In the genomic region with DNA sequence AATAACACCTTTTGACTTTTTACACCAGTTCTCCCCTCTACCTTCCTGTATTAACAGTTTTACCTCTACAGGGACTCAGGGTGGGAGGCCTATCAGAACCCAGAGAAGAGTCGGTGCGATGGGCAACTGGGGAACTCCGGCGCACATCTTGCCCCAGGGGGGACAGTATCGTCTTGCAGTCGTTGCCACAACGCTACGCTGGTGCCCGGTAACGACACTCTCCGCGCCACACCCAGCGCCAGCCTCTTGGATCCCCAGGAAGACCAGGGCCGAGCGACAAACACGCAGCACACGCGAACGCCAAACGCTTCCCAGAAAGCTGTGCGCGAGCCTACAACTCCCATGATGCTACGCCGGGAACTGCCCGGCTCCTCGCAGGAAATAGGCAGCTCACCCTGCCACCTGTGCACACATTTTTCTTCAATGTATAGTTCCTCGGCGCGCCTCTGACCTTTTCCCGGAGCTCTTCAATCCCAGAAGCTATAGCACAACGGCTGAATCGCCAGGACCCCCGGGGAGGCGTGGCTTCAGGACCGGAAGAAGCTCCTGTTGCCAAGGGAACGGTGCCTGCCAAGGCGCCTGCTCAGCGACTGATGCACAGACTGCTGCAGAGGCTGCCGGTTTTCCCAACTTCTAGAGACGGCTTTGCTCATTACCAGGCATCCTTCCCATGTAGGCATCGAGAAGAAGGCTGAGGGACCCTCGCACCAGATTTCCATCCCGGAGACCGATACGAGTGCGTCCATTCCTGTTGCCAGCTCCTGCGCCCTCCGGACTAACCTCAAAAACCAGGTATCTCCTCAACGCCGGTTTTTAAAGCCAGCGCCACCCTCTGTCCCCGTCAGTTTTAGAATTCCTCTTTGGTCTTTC, we compare ENCODE assay signal across 1 cellular context.
TF ChIP-seq lines count a peak whose summit lies in the region.

A gene with protein sequence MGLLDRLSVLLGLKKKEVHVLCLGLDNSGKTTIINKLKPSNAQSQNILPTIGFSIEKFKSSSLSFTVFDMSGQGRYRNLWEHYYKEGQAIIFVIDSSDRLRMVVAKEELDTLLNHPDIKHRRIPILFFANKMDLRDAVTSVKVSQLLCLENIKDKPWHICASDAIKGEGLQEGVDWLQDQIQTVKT (plus strand): TSS at position 573 of the 870 bp plus-strand sequence. CDS start 3,350 bp downstream, outside the sequence.

TF ChIP-seq in K562, 482 proteins besides CTCF, POLR2A, EP300 and RAD21 (continued from another document and continues in another):
- TF ChIP-seq, protein P1, sequence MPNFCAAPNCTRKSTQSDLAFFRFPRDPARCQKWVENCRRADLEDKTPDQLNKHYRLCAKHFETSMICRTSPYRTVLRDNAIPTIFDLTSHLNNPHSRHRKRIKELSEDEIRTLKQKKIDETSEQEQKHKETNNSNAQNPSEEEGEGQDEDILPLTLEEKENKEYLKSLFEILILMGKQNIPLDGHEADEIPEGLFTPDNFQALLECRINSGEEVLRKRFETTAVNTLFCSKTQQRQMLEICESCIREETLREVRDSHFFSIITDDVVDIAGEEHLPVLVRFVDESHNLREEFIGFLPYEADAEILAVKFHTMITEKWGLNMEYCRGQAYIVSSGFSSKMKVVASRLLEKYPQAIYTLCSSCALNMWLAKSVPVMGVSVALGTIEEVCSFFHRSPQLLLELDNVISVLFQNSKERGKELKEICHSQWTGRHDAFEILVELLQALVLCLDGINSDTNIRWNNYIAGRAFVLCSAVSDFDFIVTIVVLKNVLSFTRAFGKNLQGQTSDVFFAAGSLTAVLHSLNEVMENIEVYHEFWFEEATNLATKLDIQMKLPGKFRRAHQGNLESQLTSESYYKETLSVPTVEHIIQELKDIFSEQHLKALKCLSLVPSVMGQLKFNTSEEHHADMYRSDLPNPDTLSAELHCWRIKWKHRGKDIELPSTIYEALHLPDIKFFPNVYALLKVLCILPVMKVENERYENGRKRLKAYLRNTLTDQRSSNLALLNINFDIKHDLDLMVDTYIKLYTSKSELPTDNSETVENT (CRISPR knock-in tag; IDR thresholded peaks at IDR 0.05): no peak
- no peak for TF ChIP-seq POLR3G (IDR thresholded peaks at IDR 0.05; ENCODE audit: extremely low read depth, insufficient read length, insufficient replicate concordance)
- no peak for TF ChIP-seq FOXM1 (IDR thresholded peaks at IDR 0.05; ENCODE audit: low read depth)
- TF ChIP-seq FOXM1 (CRISPR knock-in tag; IDR thresholded peaks at IDR 0.05; ENCODE audit: low read depth): no peak
- no peak for TF ChIP-seq MCM5 (IDR thresholded peaks at IDR 0.05; ENCODE audit: low read depth)
- TF ChIP-seq, protein P2, sequence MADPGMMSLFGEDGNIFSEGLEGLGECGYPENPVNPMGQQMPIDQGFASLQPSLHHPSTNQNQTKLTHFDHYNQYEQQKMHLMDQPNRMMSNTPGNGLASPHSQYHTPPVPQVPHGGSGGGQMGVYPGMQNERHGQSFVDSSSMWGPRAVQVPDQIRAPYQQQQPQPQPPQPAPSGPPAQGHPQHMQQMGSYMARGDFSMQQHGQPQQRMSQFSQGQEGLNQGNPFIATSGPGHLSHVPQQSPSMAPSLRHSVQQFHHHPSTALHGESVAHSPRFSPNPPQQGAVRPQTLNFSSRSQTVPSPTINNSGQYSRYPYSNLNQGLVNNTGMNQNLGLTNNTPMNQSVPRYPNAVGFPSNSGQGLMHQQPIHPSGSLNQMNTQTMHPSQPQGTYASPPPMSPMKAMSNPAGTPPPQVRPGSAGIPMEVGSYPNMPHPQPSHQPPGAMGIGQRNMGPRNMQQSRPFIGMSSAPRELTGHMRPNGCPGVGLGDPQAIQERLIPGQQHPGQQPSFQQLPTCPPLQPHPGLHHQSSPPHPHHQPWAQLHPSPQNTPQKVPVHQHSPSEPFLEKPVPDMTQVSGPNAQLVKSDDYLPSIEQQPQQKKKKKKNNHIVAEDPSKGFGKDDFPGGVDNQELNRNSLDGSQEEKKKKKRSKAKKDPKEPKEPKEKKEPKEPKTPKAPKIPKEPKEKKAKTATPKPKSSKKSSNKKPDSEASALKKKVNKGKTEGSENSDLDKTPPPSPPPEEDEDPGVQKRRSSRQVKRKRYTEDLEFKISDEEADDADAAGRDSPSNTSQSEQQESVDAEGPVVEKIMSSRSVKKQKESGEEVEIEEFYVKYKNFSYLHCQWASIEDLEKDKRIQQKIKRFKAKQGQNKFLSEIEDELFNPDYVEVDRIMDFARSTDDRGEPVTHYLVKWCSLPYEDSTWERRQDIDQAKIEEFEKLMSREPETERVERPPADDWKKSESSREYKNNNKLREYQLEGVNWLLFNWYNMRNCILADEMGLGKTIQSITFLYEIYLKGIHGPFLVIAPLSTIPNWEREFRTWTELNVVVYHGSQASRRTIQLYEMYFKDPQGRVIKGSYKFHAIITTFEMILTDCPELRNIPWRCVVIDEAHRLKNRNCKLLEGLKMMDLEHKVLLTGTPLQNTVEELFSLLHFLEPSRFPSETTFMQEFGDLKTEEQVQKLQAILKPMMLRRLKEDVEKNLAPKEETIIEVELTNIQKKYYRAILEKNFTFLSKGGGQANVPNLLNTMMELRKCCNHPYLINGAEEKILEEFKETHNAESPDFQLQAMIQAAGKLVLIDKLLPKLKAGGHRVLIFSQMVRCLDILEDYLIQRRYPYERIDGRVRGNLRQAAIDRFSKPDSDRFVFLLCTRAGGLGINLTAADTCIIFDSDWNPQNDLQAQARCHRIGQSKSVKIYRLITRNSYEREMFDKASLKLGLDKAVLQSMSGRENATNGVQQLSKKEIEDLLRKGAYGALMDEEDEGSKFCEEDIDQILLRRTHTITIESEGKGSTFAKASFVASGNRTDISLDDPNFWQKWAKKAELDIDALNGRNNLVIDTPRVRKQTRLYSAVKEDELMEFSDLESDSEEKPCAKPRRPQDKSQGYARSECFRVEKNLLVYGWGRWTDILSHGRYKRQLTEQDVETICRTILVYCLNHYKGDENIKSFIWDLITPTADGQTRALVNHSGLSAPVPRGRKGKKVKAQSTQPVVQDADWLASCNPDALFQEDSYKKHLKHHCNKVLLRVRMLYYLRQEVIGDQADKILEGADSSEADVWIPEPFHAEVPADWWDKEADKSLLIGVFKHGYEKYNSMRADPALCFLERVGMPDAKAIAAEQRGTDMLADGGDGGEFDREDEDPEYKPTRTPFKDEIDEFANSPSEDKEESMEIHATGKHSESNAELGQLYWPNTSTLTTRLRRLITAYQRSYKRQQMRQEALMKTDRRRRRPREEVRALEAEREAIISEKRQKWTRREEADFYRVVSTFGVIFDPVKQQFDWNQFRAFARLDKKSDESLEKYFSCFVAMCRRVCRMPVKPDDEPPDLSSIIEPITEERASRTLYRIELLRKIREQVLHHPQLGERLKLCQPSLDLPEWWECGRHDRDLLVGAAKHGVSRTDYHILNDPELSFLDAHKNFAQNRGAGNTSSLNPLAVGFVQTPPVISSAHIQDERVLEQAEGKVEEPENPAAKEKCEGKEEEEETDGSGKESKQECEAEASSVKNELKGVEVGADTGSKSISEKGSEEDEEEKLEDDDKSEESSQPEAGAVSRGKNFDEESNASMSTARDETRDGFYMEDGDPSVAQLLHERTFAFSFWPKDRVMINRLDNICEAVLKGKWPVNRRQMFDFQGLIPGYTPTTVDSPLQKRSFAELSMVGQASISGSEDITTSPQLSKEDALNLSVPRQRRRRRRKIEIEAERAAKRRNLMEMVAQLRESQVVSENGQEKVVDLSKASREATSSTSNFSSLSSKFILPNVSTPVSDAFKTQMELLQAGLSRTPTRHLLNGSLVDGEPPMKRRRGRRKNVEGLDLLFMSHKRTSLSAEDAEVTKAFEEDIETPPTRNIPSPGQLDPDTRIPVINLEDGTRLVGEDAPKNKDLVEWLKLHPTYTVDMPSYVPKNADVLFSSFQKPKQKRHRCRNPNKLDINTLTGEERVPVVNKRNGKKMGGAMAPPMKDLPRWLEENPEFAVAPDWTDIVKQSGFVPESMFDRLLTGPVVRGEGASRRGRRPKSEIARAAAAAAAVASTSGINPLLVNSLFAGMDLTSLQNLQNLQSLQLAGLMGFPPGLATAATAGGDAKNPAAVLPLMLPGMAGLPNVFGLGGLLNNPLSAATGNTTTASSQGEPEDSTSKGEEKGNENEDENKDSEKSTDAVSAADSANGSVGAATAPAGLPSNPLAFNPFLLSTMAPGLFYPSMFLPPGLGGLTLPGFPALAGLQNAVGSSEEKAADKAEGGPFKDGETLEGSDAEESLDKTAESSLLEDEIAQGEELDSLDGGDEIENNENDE (IDR thresholded peaks at IDR 0.05; ENCODE audit: low read depth, low read length): no peak
- TF ChIP-seq CBFB (CRISPR knock-in tag; IDR thresholded peaks at IDR 0.05): no peak
- TF ChIP-seq, protein P3, sequence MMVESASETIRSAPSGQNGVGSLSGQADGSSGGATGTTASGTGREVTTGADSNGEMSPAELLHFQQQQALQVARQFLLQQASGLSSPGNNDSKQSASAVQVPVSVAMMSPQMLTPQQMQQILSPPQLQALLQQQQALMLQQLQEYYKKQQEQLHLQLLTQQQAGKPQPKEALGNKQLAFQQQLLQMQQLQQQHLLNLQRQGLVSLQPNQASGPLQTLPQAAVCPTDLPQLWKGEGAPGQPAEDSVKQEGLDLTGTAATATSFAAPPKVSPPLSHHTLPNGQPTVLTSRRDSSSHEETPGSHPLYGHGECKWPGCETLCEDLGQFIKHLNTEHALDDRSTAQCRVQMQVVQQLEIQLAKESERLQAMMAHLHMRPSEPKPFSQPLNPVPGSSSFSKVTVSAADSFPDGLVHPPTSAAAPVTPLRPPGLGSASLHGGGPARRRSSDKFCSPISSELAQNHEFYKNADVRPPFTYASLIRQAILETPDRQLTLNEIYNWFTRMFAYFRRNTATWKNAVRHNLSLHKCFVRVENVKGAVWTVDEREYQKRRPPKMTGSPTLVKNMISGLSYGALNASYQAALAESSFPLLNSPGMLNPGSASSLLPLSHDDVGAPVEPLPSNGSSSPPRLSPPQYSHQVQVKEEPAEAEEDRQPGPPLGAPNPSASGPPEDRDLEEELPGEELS (CRISPR knock-in tag; IDR thresholded peaks at IDR 0.05; ENCODE audit: borderline replicate concordance): no peak
- TF ChIP-seq MAFK (IDR thresholded peaks at IDR 0.05; ENCODE audit: low read length): no peak
- TF ChIP-seq CXXC5 (CRISPR knock-in tag; IDR thresholded peaks at IDR 0.05): peak; percentile 55
- TF ChIP-seq PYGO2 (tag; IDR thresholded peaks at IDR 0.05): no peak
- no peak for TF ChIP-seq KDM4B (IDR thresholded peaks at IDR 0.05; ENCODE audit: borderline replicate concordance in 2 of 2, low read depth in 1 of 2)
- TF ChIP-seq KAT8 (IDR thresholded peaks at IDR 0.05; ENCODE audit: low read depth): no peak
- no peak for TF ChIP-seq ZNF668 (CRISPR knock-in tag; IDR thresholded peaks at IDR 0.05)
- TF ChIP-seq, protein P4, sequence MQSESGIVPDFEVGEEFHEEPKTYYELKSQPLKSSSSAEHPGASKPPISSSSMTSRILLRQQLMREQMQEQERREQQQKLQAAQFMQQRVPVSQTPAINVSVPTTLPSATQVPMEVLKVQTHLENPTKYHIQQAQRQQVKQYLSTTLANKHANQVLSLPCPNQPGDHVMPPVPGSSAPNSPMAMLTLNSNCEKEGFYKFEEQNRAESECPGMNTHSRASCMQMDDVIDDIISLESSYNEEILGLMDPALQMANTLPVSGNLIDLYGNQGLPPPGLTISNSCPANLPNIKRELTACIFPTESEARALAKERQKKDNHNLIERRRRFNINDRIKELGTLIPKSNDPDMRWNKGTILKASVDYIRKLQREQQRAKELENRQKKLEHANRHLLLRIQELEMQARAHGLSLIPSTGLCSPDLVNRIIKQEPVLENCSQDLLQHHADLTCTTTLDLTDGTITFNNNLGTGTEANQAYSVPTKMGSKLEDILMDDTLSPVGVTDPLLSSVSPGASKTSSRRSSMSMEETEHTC (IDR thresholded peaks at IDR 0.05): no peak
- TF ChIP-seq ZFPM2 (CRISPR knock-in tag; IDR thresholded peaks at IDR 0.05): no peak
- no peak for TF ChIP-seq WHSC1 (IDR thresholded peaks at IDR 0.05; ENCODE audit: low read length)
- no peak for TF ChIP-seq ZBTB1 (CRISPR knock-in tag; IDR thresholded peaks at IDR 0.05; ENCODE audit: borderline replicate concordance, low read depth)
- TF ChIP-seq, protein P5, sequence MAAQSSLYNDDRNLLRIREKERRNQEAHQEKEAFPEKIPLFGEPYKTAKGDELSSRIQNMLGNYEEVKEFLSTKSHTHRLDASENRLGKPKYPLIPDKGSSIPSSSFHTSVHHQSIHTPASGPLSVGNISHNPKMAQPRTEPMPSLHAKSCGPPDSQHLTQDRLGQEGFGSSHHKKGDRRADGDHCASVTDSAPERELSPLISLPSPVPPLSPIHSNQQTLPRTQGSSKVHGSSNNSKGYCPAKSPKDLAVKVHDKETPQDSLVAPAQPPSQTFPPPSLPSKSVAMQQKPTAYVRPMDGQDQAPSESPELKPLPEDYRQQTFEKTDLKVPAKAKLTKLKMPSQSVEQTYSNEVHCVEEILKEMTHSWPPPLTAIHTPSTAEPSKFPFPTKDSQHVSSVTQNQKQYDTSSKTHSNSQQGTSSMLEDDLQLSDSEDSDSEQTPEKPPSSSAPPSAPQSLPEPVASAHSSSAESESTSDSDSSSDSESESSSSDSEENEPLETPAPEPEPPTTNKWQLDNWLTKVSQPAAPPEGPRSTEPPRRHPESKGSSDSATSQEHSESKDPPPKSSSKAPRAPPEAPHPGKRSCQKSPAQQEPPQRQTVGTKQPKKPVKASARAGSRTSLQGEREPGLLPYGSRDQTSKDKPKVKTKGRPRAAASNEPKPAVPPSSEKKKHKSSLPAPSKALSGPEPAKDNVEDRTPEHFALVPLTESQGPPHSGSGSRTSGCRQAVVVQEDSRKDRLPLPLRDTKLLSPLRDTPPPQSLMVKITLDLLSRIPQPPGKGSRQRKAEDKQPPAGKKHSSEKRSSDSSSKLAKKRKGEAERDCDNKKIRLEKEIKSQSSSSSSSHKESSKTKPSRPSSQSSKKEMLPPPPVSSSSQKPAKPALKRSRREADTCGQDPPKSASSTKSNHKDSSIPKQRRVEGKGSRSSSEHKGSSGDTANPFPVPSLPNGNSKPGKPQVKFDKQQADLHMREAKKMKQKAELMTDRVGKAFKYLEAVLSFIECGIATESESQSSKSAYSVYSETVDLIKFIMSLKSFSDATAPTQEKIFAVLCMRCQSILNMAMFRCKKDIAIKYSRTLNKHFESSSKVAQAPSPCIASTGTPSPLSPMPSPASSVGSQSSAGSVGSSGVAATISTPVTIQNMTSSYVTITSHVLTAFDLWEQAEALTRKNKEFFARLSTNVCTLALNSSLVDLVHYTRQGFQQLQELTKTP (IDR thresholded peaks at IDR 0.05; ENCODE audit: low read depth in 1 of 2, partially characterized antibody in 2 of 2): peak in 1 of 2 experiments; percentile 95
- no peak for TF ChIP-seq ZNF224 (CRISPR knock-in tag; IDR thresholded peaks at IDR 0.05)
- TF ChIP-seq POLR2H (tag; IDR thresholded peaks at IDR 0.05; ENCODE audit: low read depth): no peak
- TF ChIP-seq, protein P6, sequence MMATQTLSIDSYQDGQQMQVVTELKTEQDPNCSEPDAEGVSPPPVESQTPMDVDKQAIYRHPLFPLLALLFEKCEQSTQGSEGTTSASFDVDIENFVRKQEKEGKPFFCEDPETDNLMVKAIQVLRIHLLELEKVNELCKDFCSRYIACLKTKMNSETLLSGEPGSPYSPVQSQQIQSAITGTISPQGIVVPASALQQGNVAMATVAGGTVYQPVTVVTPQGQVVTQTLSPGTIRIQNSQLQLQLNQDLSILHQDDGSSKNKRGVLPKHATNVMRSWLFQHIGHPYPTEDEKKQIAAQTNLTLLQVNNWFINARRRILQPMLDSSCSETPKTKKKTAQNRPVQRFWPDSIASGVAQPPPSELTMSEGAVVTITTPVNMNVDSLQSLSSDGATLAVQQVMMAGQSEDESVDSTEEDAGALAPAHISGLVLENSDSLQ (IDR thresholded peaks at IDR 0.05): no peak
- no peak for TF ChIP-seq STAT5B (CRISPR knock-in tag; IDR thresholded peaks at IDR 0.05)
- TF ChIP-seq GABPB2 (CRISPR knock-in tag; conservative IDR thresholded peaks at IDR 0.05): no peak
